ENCODE assay signal across 15 cellular contexts in genomic region chr16:12567602-12568001, GRCh38.
"Had no signal": no experiment of that assay in that cellular context is flagged by ENCODE, and none has a peak within 500 bp of the region (broad histone marks: within the 10 kb centered on the region; RNA-seq: fewer than 3 reads in every experiment).

No MANE protein-coding gene starts in this region.

- H3K36me3 ChIP-seq: uterus had no signal

- H3K4me3 Mint-ChIP-seq: activated naive CD4-positive, alpha-beta T cell treated with anti-CD3 and anti-CD28 coated beads for 36 hours; dendritic cell treated with granulocyte-macrophage colony-stimulating factor and Interleukin-4, amounts not matched to agents 40 ng/mL and 50 ng/mL, for 4 days; effector memory CD8-positive, alpha-beta T cell; natural killer cell treated with Interleukin-12 subunit alpha and Interleukin-12 subunit beta and Interleukin-15 and Interleukin-18, amount 100 ng/mL, for 72 hours; stimulated activated memory B cell treated with anti-CD40 and anti-IgM and Interleukin-4, amounts not matched to agents 10 μg/mL and 1 μg/mL and 100 μg/mL, for 72 hours had no signal

- ATAC-seq: effector memory CD8-positive, alpha-beta T cell; foreskin keratinocyte; natural killer cell treated with Interleukin-12 subunit alpha and Interleukin-12 subunit beta and Interleukin-15 and Interleukin-18, amount 100 ng/mL, for 72 hours; stimulated activated memory B cell treated with anti-CD40 and anti-IgM and Interleukin-4, amounts not matched to agents 10 μg/mL and 1 μg/mL and 100 μg/mL, for 72 hours had no signal

- H3K27ac Mint-ChIP-seq: activated naive CD4-positive, alpha-beta T cell treated with anti-CD3 and anti-CD28 coated beads for 36 hours; dendritic cell treated with granulocyte-macrophage colony-stimulating factor and Interleukin-4, amounts not matched to agents 40 ng/mL and 50 ng/mL, for 4 days; effector memory CD8-positive, alpha-beta T cell; natural killer cell treated with Interleukin-12 subunit alpha and Interleukin-12 subunit beta and Interleukin-15 and Interleukin-18, amount 100 ng/mL, for 72 hours; stimulated activated memory B cell treated with anti-CD40 and anti-IgM and Interleukin-4, amounts not matched to agents 10 μg/mL and 1 μg/mL and 100 μg/mL, for 72 hours had no signal

- DNase-seq: activated CD4-positive, alpha-beta T cell treated with anti-CD3 and anti-CD28 coated beads for 1 hour; activated naive CD4-positive, alpha-beta T cell treated with anti-CD3 and anti-CD28 coated beads for 36 hours; aorta; cerebellar nuclear complex; effector memory CD8-positive, alpha-beta T cell; foreskin keratinocyte; glutamatergic neuron; mesenchymal stem cell; stimulated activated CD4-positive, alpha-beta T cell treated with anti-CD3 and anti-CD28 coated beads, Interleukin-2, amount 100 ng/mL, for 48 hours; substantia nigra; uterus had no signal

- H3K27me3 ChIP-seq: foreskin keratinocyte, tibial nerve, uterus had no signal

- H3K9me3 Mint-ChIP-seq: natural killer cell treated with Interleukin-12 subunit alpha and Interleukin-12 subunit beta and Interleukin-15 and Interleukin-18, amount 100 ng/mL, for 72 hours had no signal

- H3K4me1 ChIP-seq: foreskin keratinocyte, tibial nerve, uterus had no signal

- H3K27ac ChIP-seq: foreskin keratinocyte, tibial nerve, uterus had no signal

- H3K27me3 Mint-ChIP-seq: dendritic cell treated with granulocyte-macrophage colony-stimulating factor and Interleukin-4, amounts not matched to agents 40 ng/mL and 50 ng/mL, for 4 days; effector memory CD8-positive, alpha-beta T cell; natural killer cell treated with Interleukin-12 subunit alpha and Interleukin-12 subunit beta and Interleukin-15 and Interleukin-18, amount 100 ng/mL, for 72 hours; stimulated activated memory B cell treated with anti-CD40 and anti-IgM and Interleukin-4, amounts not matched to agents 10 μg/mL and 1 μg/mL and 100 μg/mL, for 72 hours had no signal

- H3K4me3 ChIP-seq: tibial nerve, uterus had no signal
